1 cellular context compared by ENCODE assay signal in the genomic region with DNA sequence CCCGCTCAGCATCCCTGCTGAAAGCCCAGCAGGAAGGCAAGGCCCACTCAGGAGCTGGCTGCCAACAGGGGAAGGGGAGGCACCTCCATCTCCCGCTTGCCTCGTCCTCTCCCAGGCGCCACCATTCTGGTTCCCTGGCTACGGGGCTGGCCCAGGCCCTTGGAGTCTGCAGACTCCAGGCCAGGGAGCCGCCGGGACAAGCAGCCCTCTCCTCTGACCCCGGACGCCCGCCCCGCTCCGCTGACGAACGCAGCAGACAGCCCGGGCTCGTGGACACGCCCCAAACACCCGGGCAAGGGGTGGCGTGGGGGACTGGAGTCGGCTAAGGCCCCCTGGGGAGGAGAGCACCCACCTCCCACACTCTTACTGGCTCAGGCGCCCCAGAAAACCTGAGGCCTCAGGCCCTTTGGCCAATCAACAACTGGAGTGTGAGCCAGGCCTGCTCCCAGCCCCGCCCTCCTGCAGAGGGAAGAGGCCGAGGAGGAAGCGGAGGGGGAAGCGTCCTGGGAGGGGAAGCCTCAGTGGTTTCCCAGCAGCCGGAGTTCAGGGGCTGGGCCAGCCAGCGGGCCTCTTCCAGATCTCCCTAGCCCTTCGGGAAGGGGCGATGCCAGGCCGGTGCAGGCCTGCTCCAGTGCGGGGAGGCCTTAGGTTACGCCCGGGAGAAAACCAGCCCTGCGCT.
A peak's percentile ranks its signal among the peaks of the same experiment; 100 is the strongest.
TF ChIP-seq lines count a peak whose summit lies in the region.

No MANE protein-coding gene starts in this region.

TF ChIP-seq in HEK293, 187 proteins besides CTCF, POLR2A, EP300 and RAD21 (continued from another document):
- no peak for TF ChIP-seq SALL2 (tag by site-specific recombination; IDR thresholded peaks at IDR 0.05; ENCODE audit: borderline replicate concordance)
- TF ChIP-seq, protein P1, sequence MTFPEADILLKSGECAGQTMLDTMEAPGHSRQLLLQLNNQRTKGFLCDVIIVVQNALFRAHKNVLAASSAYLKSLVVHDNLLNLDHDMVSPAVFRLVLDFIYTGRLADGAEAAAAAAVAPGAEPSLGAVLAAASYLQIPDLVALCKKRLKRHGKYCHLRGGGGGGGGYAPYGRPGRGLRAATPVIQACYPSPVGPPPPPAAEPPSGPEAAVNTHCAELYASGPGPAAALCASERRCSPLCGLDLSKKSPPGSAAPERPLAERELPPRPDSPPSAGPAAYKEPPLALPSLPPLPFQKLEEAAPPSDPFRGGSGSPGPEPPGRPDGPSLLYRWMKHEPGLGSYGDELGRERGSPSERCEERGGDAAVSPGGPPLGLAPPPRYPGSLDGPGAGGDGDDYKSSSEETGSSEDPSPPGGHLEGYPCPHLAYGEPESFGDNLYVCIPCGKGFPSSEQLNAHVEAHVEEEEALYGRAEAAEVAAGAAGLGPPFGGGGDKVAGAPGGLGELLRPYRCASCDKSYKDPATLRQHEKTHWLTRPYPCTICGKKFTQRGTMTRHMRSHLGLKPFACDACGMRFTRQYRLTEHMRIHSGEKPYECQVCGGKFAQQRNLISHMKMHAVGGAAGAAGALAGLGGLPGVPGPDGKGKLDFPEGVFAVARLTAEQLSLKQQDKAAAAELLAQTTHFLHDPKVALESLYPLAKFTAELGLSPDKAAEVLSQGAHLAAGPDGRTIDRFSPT (tag by site-specific recombination; IDR thresholded peaks at IDR 0.05): peak; percentile 79
- no peak for TF ChIP-seq ZNF529 (tag by site-specific recombination; IDR thresholded peaks at IDR 0.05; ENCODE audit: insufficient replicate concordance)
- TF ChIP-seq ZNF19 (tag by site-specific recombination; IDR thresholded peaks at IDR 0.05; ENCODE audit: low read depth): no peak
- TF ChIP-seq ZNF530 (tag by site-specific recombination; IDR thresholded peaks at IDR 0.05; ENCODE audit: low read depth): no peak
- TF ChIP-seq SP3 (tag by site-specific recombination; IDR thresholded peaks at IDR 0.05): peak; percentile 88
- TF ChIP-seq ZNF394 (tag by site-specific recombination; IDR thresholded peaks at IDR 0.05; ENCODE audit: borderline replicate concordance): no peak
- peak; percentile 88 for TF ChIP-seq KLF8 (tag by site-specific recombination; IDR thresholded peaks at IDR 0.05)
- TF ChIP-seq, protein P2, sequence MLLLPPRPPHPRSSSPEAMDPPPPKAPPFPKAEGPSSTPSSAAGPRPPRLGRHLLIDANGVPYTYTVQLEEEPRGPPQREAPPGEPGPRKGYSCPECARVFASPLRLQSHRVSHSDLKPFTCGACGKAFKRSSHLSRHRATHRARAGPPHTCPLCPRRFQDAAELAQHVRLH (tag by site-specific recombination; IDR thresholded peaks at IDR 0.05): 0 out of 2 replicates have a peak, but pooled peaks have one; percentile 33
- TF ChIP-seq, protein P3, sequence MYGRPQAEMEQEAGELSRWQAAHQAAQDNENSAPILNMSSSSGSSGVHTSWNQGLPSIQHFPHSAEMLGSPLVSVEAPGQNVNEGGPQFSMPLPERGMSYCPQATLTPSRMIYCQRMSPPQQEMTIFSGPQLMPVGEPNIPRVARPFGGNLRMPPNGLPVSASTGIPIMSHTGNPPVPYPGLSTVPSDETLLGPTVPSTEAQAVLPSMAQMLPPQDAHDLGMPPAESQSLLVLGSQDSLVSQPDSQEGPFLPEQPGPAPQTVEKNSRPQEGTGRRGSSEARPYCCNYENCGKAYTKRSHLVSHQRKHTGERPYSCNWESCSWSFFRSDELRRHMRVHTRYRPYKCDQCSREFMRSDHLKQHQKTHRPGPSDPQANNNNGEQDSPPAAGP (tag by site-specific recombination; IDR thresholded peaks at IDR 0.05): peak; percentile 42; the same call in 1 of the 2 replicates
- TF ChIP-seq, protein P4, sequence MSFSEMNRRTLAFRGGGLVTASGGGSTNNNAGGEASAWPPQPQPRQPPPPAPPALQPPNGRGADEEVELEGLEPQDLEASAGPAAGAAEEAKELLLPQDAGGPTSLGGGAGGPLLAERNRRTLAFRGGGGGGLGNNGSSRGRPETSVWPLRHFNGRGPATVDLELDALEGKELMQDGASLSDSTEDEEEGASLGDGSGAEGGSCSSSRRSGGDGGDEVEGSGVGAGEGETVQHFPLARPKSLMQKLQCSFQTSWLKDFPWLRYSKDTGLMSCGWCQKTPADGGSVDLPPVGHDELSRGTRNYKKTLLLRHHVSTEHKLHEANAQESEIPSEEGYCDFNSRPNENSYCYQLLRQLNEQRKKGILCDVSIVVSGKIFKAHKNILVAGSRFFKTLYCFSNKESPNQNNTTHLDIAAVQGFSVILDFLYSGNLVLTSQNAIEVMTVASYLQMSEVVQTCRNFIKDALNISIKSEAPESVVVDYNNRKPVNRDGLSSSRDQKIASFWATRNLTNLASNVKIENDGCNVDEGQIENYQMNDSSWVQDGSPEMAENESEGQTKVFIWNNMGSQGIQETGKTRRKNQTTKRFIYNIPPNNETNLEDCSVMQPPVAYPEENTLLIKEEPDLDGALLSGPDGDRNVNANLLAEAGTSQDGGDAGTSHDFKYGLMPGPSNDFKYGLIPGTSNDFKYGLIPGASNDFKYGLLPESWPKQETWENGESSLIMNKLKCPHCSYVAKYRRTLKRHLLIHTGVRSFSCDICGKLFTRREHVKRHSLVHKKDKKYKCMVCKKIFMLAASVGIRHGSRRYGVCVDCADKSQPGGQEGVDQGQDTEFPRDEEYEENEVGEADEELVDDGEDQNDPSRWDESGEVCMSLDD (tag by site-specific recombination; IDR thresholded peaks at IDR 0.05): no peak
- TF ChIP-seq ZFP41 (tag by site-specific recombination; IDR thresholded peaks at IDR 0.05; ENCODE audit: borderline replicate concordance): no peak
- TF ChIP-seq ZBTB20 (tag by site-specific recombination; IDR thresholded peaks at IDR 0.05): peak; percentile 88
- peak; percentile 63 for TF ChIP-seq ZNF335 (tag by site-specific recombination; conservative IDR thresholded peaks at IDR 0.05)
- no peak for TF ChIP-seq ZNF133 (tag by site-specific recombination; IDR thresholded peaks at IDR 0.05)
- TF ChIP-seq ZNF600 (tag by site-specific recombination; IDR thresholded peaks at IDR 0.05): peak; percentile 80
TF ChIP-seq in HEK293: peak in this region for 41.
